ENCODE assay signal across 1 cellular context in the genomic region with DNA sequence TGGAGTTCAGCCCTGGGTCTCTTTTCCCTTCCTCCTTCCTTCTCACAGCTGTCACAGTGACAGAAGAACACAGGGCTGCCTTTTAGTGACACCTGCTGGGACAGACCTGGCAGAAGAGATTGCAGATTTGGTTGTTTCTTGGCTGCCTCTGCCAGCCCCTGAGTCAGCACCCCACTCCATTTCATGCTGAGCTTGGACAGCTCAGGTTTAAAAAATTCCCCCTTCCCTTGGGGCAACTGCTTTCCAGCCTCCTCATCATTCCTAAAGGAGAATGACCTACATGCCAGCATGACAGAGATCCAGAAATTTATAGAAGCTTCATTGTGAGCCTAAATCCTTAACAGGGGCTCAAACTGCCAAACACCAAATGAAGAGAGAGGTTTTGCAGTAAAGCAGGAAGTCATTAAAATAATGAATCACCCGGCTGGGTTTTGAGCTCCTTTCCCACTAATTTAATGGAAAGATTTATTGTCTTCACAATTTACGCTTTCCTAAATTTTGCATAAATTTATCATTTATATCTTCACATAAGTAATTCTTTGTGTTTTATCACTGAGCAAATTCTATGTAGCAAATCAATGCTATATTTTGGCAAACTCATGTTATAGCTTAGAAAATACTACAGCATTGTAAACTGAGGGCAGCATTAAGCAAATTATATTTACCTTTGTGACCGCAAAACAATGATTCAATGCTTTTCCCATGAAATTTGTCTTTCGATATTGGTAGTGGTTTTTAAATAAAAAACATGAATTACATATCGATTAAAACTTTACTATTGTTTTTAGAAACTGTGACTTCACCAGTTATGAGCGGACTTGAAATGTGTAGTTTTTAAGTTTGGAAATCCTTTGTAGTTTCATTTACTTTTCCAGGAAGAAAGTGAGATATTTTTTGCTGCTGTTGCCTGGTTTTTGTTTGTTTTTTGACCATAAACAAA.
TF ChIP-seq lines count a peak whose summit lies in the region.

No MANE protein-coding gene starts in this region.

TF ChIP-seq in HEK293, 187 proteins besides CTCF, POLR2A, EP300 and RAD21 (continued from another document and continues in another):
- TF ChIP-seq, protein P1, sequence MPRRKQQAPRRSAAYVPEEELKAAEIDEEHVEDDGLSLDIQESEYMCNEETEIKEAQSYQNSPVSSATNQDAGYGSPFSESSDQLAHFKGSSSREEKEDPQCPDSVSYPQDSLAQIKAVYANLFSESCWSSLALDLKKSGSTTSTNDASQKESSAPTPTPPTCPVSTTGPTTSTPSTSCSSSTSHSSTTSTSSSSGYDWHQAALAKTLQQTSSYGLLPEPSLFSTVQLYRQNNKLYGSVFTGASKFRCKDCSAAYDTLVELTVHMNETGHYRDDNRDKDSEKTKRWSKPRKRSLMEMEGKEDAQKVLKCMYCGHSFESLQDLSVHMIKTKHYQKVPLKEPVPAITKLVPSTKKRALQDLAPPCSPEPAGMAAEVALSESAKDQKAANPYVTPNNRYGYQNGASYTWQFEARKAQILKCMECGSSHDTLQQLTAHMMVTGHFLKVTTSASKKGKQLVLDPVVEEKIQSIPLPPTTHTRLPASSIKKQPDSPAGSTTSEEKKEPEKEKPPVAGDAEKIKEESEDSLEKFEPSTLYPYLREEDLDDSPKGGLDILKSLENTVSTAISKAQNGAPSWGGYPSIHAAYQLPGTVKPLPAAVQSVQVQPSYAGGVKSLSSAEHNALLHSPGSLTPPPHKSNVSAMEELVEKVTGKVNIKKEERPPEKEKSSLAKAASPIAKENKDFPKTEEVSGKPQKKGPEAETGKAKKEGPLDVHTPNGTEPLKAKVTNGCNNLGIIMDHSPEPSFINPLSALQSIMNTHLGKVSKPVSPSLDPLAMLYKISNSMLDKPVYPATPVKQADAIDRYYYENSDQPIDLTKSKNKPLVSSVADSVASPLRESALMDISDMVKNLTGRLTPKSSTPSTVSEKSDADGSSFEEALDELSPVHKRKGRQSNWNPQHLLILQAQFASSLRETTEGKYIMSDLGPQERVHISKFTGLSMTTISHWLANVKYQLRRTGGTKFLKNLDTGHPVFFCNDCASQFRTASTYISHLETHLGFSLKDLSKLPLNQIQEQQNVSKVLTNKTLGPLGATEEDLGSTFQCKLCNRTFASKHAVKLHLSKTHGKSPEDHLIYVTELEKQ (tag by site-specific recombination; IDR thresholded peaks at IDR 0.05; ENCODE audit: borderline replicate concordance): no peak
- TF ChIP-seq ZNF610 (tag by site-specific recombination; IDR thresholded peaks at IDR 0.05; ENCODE audit: borderline replicate concordance) (no peak), KLF8 (tag by site-specific recombination; IDR thresholded peaks at IDR 0.05) (no peak), ZNF157 (tag by site-specific recombination; IDR thresholded peaks at IDR 0.05) (no peak), ZNF341 (tag by site-specific recombination; IDR thresholded peaks at IDR 0.05; ENCODE audit: low read depth) (no peak), ZNF223 (tag by site-specific recombination; IDR thresholded peaks at IDR 0.05) (no peak), ZNF248 (tag by site-specific recombination; IDR thresholded peaks at IDR 0.05) (no peak), KLF9 (tag by site-specific recombination; IDR thresholded peaks at IDR 0.05; ENCODE audit: low read depth) (no peak), MEIS1 (CRISPR knock-in tag; IDR thresholded peaks at IDR 0.05; ENCODE audit: borderline replicate concordance) (no peak), EGR2 (tag by site-specific recombination; IDR thresholded peaks at IDR 0.05; ENCODE audit: low read depth) (no peak), ZNF677 (tag by site-specific recombination; IDR thresholded peaks at IDR 0.05) (no peak), SETDB1 (IDR thresholded peaks at IDR 0.05; ENCODE audit: insufficient read length, low read length) (no peak), ZNF175 (tag by site-specific recombination; IDR thresholded peaks at IDR 0.05) (no peak), ZFP69B (tag by site-specific recombination; IDR thresholded peaks at IDR 0.05) (no peak), ZFP37 (tag by site-specific recombination; IDR thresholded peaks at IDR 0.05) (no peak), ZNF530 (tag by site-specific recombination; IDR thresholded peaks at IDR 0.05; ENCODE audit: low read depth) (no peak), ZFP41 (tag by site-specific recombination; IDR thresholded peaks at IDR 0.05; ENCODE audit: borderline replicate concordance) (no peak), ZEB2 (tag by site-specific recombination; IDR thresholded peaks at IDR 0.05) (peak; percentile 65; the same call in 1 of the 2 replicates), ZNF23 (tag by site-specific recombination; IDR thresholded peaks at IDR 0.05; ENCODE audit: borderline replicate concordance) (no peak), ZNF791 (tag by site-specific recombination; IDR thresholded peaks at IDR 0.05) (no peak), ZNF19 (tag by site-specific recombination; IDR thresholded peaks at IDR 0.05; ENCODE audit: low read depth) (no peak), GLI4 (tag by site-specific recombination; IDR thresholded peaks at IDR 0.05) (no peak), ZNF37A (tag by site-specific recombination; IDR thresholded peaks at IDR 0.05) (no peak), ZNF140 (tag by site-specific recombination; IDR thresholded peaks at IDR 0.05) (no peak), SCRT2 (tag by site-specific recombination; IDR thresholded peaks at IDR 0.05) (no peak), SP7 (tag by site-specific recombination; IDR thresholded peaks at IDR 0.05) (peak; percentile 79), ZNF626 (tag by site-specific recombination; IDR thresholded peaks at IDR 0.05) (no peak), ZNF76 (tag by site-specific recombination; IDR thresholded peaks at IDR 0.05; ENCODE audit: borderline replicate concordance, low read depth) (no peak), ZNF266 (tag by site-specific recombination; IDR thresholded peaks at IDR 0.05; ENCODE audit: low read depth) (no peak), YY1 (tag by site-specific recombination; IDR thresholded peaks at IDR 0.05) (no peak), ZNF112 (tag by site-specific recombination; IDR thresholded peaks at IDR 0.05) (no peak), HOXA7 (CRISPR knock-in tag; IDR thresholded peaks at IDR 0.05; ENCODE audit: borderline replicate concordance) (no peak), ZNF324 (tag by site-specific recombination; IDR thresholded peaks at IDR 0.05) (no peak)
- TF ChIP-seq, protein P2, sequence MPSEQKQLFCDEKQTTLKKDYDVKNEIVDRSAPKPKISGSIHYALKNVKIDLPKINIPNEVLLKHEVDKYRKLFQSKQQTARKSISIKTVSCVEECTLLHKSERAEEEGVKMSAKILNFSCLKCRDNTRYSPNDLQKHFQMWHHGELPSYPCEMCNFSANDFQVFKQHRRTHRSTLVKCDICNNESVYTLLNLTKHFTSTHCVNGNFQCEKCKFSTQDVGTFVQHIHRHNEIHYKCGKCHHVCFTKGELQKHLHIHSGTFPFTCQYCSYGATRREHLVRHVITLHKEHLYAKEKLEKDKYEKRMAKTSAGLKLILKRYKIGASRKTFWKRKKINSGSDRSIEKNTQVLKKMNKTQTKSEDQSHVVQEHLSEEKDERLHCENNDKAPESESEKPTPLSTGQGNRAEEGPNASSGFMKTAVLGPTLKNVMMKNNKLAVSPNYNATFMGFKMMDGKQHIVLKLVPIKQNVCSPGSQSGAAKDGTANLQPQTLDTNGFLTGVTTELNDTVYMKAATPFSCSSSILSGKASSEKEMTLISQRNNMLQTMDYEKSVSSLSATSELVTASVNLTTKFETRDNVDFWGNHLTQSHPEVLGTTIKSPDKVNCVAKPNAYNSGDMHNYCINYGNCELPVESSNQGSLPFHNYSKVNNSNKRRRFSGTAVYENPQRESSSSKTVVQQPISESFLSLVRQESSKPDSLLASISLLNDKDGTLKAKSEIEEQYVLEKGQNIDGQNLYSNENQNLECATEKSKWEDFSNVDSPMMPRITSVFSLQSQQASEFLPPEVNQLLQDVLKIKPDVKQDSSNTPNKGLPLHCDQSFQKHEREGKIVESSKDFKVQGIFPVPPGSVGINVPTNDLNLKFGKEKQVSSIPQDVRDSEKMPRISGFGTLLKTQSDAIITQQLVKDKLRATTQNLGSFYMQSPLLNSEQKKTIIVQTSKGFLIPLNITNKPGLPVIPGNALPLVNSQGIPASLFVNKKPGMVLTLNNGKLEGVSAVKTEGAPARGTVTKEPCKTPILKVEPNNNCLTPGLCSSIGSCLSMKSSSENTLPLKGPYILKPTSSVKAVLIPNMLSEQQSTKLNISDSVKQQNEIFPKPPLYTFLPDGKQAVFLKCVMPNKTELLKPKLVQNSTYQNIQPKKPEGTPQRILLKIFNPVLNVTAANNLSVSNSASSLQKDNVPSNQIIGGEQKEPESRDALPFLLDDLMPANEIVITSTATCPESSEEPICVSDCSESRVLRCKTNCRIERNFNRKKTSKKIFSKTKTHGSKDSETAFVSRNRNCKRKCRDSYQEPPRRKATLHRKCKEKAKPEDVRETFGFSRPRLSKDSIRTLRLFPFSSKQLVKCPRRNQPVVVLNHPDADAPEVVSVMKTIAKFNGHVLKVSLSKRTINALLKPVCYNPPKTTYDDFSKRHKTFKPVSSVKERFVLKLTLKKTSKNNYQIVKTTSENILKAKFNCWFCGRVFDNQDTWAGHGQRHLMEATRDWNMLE (tag by site-specific recombination; conservative IDR thresholded peaks at IDR 0.05; ENCODE audit: low read depth): no peak
- TF ChIP-seq, protein P3, sequence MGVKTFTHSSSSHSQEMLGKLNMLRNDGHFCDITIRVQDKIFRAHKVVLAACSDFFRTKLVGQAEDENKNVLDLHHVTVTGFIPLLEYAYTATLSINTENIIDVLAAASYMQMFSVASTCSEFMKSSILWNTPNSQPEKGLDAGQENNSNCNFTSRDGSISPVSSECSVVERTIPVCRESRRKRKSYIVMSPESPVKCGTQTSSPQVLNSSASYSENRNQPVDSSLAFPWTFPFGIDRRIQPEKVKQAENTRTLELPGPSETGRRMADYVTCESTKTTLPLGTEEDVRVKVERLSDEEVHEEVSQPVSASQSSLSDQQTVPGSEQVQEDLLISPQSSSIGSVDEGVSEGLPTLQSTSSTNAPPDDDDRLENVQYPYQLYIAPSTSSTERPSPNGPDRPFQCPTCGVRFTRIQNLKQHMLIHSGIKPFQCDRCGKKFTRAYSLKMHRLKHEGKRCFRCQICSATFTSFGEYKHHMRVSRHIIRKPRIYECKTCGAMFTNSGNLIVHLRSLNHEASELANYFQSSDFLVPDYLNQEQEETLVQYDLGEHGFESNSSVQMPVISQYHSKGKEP (tag by site-specific recombination; IDR thresholded peaks at IDR 0.05): no peak
- TF ChIP-seq, protein P4, sequence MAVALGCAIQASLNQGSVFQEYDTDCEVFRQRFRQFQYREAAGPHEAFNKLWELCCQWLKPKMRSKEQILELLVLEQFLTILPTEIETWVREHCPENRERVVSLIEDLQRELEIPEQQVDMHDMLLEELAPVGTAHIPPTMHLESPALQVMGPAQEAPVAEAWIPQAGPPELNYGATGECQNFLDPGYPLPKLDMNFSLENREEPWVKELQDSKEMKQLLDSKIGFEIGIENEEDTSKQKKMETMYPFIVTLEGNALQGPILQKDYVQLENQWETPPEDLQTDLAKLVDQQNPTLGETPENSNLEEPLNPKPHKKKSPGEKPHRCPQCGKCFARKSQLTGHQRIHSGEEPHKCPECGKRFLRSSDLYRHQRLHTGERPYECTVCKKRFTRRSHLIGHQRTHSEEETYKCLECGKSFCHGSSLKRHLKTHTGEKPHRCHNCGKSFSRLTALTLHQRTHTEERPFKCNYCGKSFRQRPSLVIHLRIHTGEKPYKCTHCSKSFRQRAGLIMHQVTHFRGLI (tag by site-specific recombination; IDR thresholded peaks at IDR 0.05): no peak
- TF ChIP-seq, protein P5, sequence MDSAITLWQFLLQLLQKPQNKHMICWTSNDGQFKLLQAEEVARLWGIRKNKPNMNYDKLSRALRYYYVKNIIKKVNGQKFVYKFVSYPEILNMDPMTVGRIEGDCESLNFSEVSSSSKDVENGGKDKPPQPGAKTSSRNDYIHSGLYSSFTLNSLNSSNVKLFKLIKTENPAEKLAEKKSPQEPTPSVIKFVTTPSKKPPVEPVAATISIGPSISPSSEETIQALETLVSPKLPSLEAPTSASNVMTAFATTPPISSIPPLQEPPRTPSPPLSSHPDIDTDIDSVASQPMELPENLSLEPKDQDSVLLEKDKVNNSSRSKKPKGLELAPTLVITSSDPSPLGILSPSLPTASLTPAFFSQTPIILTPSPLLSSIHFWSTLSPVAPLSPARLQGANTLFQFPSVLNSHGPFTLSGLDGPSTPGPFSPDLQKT (IDR thresholded peaks at IDR 0.05; ENCODE audit: borderline replicate concordance, low read depth, low read length): no peak
- TF ChIP-seq, protein P6, sequence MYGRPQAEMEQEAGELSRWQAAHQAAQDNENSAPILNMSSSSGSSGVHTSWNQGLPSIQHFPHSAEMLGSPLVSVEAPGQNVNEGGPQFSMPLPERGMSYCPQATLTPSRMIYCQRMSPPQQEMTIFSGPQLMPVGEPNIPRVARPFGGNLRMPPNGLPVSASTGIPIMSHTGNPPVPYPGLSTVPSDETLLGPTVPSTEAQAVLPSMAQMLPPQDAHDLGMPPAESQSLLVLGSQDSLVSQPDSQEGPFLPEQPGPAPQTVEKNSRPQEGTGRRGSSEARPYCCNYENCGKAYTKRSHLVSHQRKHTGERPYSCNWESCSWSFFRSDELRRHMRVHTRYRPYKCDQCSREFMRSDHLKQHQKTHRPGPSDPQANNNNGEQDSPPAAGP (tag by site-specific recombination; IDR thresholded peaks at IDR 0.05): no peak
- TF ChIP-seq, protein P7, sequence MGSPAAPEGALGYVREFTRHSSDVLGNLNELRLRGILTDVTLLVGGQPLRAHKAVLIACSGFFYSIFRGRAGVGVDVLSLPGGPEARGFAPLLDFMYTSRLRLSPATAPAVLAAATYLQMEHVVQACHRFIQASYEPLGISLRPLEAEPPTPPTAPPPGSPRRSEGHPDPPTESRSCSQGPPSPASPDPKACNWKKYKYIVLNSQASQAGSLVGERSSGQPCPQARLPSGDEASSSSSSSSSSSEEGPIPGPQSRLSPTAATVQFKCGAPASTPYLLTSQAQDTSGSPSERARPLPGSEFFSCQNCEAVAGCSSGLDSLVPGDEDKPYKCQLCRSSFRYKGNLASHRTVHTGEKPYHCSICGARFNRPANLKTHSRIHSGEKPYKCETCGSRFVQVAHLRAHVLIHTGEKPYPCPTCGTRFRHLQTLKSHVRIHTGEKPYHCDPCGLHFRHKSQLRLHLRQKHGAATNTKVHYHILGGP (tag by site-specific recombination; IDR thresholded peaks at IDR 0.05): no peak
- TF ChIP-seq, protein P8, sequence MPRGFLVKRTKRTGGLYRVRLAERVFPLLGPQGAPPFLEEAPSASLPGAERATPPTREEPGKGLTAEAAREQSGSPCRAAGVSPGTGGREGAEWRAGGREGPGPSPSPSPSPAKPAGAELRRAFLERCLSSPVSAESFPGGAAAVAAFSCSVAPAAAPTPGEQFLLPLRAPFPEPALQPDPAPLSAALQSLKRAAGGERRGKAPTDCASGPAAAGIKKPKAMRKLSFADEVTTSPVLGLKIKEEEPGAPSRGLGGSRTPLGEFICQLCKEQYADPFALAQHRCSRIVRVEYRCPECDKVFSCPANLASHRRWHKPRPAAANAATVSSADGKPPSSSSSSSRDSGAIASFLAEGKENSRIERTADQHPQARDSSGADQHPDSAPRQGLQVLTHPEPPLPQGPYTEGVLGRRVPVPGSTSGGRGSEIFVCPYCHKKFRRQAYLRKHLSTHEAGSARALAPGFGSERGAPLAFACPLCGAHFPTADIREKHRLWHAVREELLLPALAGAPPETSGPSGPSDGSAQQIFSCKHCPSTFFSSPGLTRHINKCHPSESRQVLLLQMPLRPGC (tag by site-specific recombination; IDR thresholded peaks at IDR 0.05): peak; percentile 48; the same call in 1 of the 2 replicates
